8 cellular contexts compared by ENCODE assay signal in genomic region chr5:177312649-177313181, GRCh38. TPM values are rescaled to one million over a fixed set of nuclear protein-coding genes. Genes with fewer than 3 reads are reported as not detected.
DNase-seq lines count a peak whose midpoint lies in the region; ATAC-seq, FAIRE-seq and TF ChIP-seq lines count a peak whose summit lies in the region.

No MANE protein-coding gene starts in this region.

- ATAC-seq in left ventricle myocardium superior (no peak), GM21786 (IDR thresholded peaks at IDR 0.05; ENCODE audit: unreplicated experiment) (peak; percentile 27), upper lobe of left lung (ENCODE audit: low FRiP score in 2 of 2) (no peak)

- H3K27me3 ChIP-seq in cardiac muscle cell: no peaks in the 10 kb centered on the region
- H3K27me3 ChIP-seq in KMS-11 (ENCODE audit: insufficient read depth, low read depth): no peaks in the 10 kb centered on the region
- H3K27me3 ChIP-seq in keratinocyte (ENCODE audit: control insufficient read depth, extremely low read depth, insufficient read depth, low read length): no peaks in the 10 kb centered on the region
- H3K27me3 ChIP-seq in upper lobe of left lung: no peaks in the 10 kb centered on the region

- H3K4me3 ChIP-seq in cardiac muscle cell (peak overlapping the region; percentile 6), KMS-11 (IDR thresholded peaks at IDR 0.05; ENCODE audit: insufficient read depth, low read depth, low read length) (no peak overlapping the region), keratinocyte (ENCODE audit: control insufficient read depth in 2 of 3, extremely low read depth in 1 of 3, insufficient read depth in 2 of 3, low read depth in 1 of 3, low read length in 3 of 3) (peak overlapping the region in 2 of 3 experiments; percentile 14 to 54), upper lobe of left lung (peak overlapping the region in 3 of 4 donors; percentile 42 to 71 (median 66))

- intact Hi-C loops in left ventricle myocardium superior (cut with micrococcal nuclease): no loop called here

- FAIRE-seq in keratinocyte (lab: Jason Lieb, UNC): no peak

- H3K4me2 ChIP-seq in KMS-11: peak overlapping the region; percentile 92
- H3K4me2 ChIP-seq in keratinocyte (ENCODE audit: control insufficient read depth, extremely low read depth, insufficient read depth, low read depth, low read length): peak overlapping the region; percentile 91

- peak in 1 of 2 donors; percentile 20 for DNase-seq in cardiac muscle cell (ENCODE audit: low read depth in 1 of 2, low spot score in 1 of 2)
- DNase-seq in left ventricle myocardium superior: no peak
- DNase-seq in activated T-cell treated with anti-CD3 and anti-CD28 coated beads, Interleukin-2, amount 50 U/mL, for 48 hours: peak; percentile 72 to 79
- DNase-seq in keratinocyte (ENCODE audit: low read depth, low spot score): no peak
- DNase-seq in upper lobe of left lung: no peak
- DNase-seq in amniotic stem cell (lab: John Stamatoyannopoulos, UW): no peak

- H3K9ac ChIP-seq in KMS-11 (peak overlapping the region; percentile 93; the same call in 1 of the 2 replicates), keratinocyte (ENCODE audit: control insufficient read depth, extremely low read depth, insufficient read depth, low read length) (peak overlapping the region; percentile 80)

- TF ChIP-seq CTCF in cardiac muscle cell (IDR thresholded peaks at IDR 0.05; ENCODE audit: low read depth, low read length): no peak
- no peak for TF ChIP-seq CTCF in KMS-11 (conservative IDR thresholded peaks at IDR 0.05; ENCODE audit: low read depth, low read length)
- peak in 1 of 3 experiments; percentile 15 for TF ChIP-seq CTCF in keratinocyte (optimal IDR thresholded peaks at IDR 0.05 in 1 of 3, IDR thresholded peaks at IDR 0.05 in 1 of 3, conservative IDR thresholded peaks at IDR 0.05 in 1 of 3; ENCODE audit: extremely low read depth in 1 of 3, insufficient read depth in 2 of 3, low read length in 3 of 3)
- no peak for TF ChIP-seq CTCF in upper lobe of left lung (IDR thresholded peaks at IDR 0.05)

- no peaks in the 10 kb centered on the region for H4K20me1 ChIP-seq in KMS-11 (ENCODE audit: insufficient read depth)
- H4K20me1 ChIP-seq in keratinocyte (ENCODE audit: control insufficient read depth, extremely low read depth, insufficient read depth, low read length): no peaks in the 10 kb centered on the region

- TF ChIP-seq EP300 in upper lobe of left lung (IDR thresholded peaks at IDR 0.05): no peak

- 9 to 15% methylated on average over 13 to 19 of the region's 19 CpGs for WGBS in upper lobe of left lung, 2 donors

- no peaks in the 10 kb centered on the region for H3K36me3 ChIP-seq in cardiac muscle cell
- H3K36me3 ChIP-seq in KMS-11 (ENCODE audit: insufficient read depth): no peaks in the 10 kb centered on the region
- peaks cover 0 to 2% of the 10 kb centered on the region in 2 experiments for H3K36me3 ChIP-seq in keratinocyte (ENCODE audit: control insufficient read depth in 2 of 2, extremely low read depth in 1 of 2, insufficient read depth in 2 of 2, low read length in 2 of 2)
- peaks cover 0 to 13% (median 0%) of the 10 kb centered on the region in 4 donors for H3K36me3 ChIP-seq in upper lobe of left lung

- H2AFZ ChIP-seq in KMS-11 (ENCODE audit: low read depth): peak overlapping the region; percentile 23; the same call in 1 of the 2 replicates
- peak overlapping the region; percentile 42 for H2AFZ ChIP-seq in keratinocyte (ENCODE audit: control insufficient read depth, low read length)

- dilution Hi-C loops in keratinocyte (cut with MboI; ENCODE audit: extremely low pct_ligation_motif_present, low sequenced_read_pairs): no loop called here

- no peaks in the 10 kb centered on the region for H3K9me1 ChIP-seq in keratinocyte (ENCODE audit: control insufficient read depth, extremely low read depth, insufficient read depth, low read length)

- H3K4me1 ChIP-seq in cardiac muscle cell (ENCODE audit: low read depth): no peaks in the 10 kb centered on the region
- H3K4me1 ChIP-seq in KMS-11 (ENCODE audit: low read depth, poor library complexity, severe bottlenecking): peaks cover 13% of the 10 kb centered on the region
- H3K4me1 ChIP-seq in keratinocyte (ENCODE audit: control insufficient read depth, extremely low read depth, insufficient read depth, low read length): peaks cover 18% of the 10 kb centered on the region
- H3K4me1 ChIP-seq in upper lobe of left lung: peaks cover 27 to 40% (median 30%) of the 10 kb centered on the region in 4 donors

- no peaks in the 10 kb centered on the region for H3K9me3 ChIP-seq in cardiac muscle cell (ENCODE audit: low read depth)
- no peaks in the 10 kb centered on the region for H3K9me3 ChIP-seq in keratinocyte (ENCODE audit: control insufficient read depth, low read depth, low read length)
- no peaks in the 10 kb centered on the region for H3K9me3 ChIP-seq in upper lobe of left lung

- no peak for TF ChIP-seq POLR2A in upper lobe of left lung (IDR thresholded peaks at IDR 0.05)

- H3K79me2 ChIP-seq in KMS-11 (ENCODE audit: insufficient read depth, low read depth) (no peaks in the 10 kb centered on the region), keratinocyte (ENCODE audit: control insufficient read depth, insufficient read depth, low read length) (no peaks in the 10 kb centered on the region)

- H3K27ac ChIP-seq in cardiac muscle cell: no peak overlapping the region
- peak overlapping the region; percentile 92 for H3K27ac ChIP-seq in KMS-11
- H3K27ac ChIP-seq in keratinocyte (ENCODE audit: control insufficient read depth, insufficient read depth, low read length): peak overlapping the region; percentile 36
- no peak overlapping the region for H3K27ac ChIP-seq in upper lobe of left lung

RNA-seq across cellular contexts. Expression of gene MXD3, which starts 1.0 kb away (rescaled TPM):
- 15.2 and 112 TPM in 2 replicates for total RNA-seq in cardiac muscle cell
- 7.3 and 50.5 TPM in 2 replicates for polyA plus RNA-seq in cardiac muscle cell
- total RNA-seq in left ventricle myocardium superior: 1.7 TPM
- 0.69 to 1.2 TPM (median 0.97 TPM) in 3 replicates for polyA plus RNA-seq in keratinocyte
- 1.1 TPM for polyA plus RNA-seq in keratinocyte (2011; ENCODE audit: low read depth)
- polyA plus RNA-seq in keratinocyte (2011; cell fraction: cytosol; rRNA removed): 0.10 and 0.26 TPM in 2 replicates
- polyA plus RNA-seq in keratinocyte (2011; cell fraction: nucleus; rRNA removed): 2.9 and 6.7 TPM in 2 replicates
- 1.3 and 2.7 TPM in 2 replicates for polyA plus RNA-seq in keratinocyte (2012; ENCODE audit: low replicate concordance)
- 1.0 to 1.2 TPM (median 1.1 TPM) in 3 replicates for polyA minus RNA-seq in keratinocyte
- 2.1 TPM for polyA minus RNA-seq in keratinocyte (2011; cell fraction: cytosol; rRNA and poly(A)+ RNA removed)
- polyA minus RNA-seq in keratinocyte (2011; cell fraction: nucleus; rRNA and poly(A)+ RNA removed): 1.7 and 2.6 TPM in 2 replicates
- 10 to 100 TPM in 4 of 6 donors, 1 to 10 TPM in 2; 8.8 to 29.5 (median 13.6) TPM for total RNA-seq in upper lobe of left lung

RNA-seq across cellular contexts. Expression of gene PRELID1, which starts 9.1 kb away (rescaled TPM):
- total RNA-seq in cardiac muscle cell (86.0 and 156 TPM in 2 replicates), left ventricle myocardium superior (35.2 TPM), upper lobe of left lung (100 to 1,000 TPM in 2 of 6 donors, 10 to 100 TPM in 4; 45.1 to 132 (median 86.8) TPM)
- polyA plus RNA-seq in cardiac muscle cell (134 and 185 TPM in 2 replicates), keratinocyte (245 to 280 TPM (median 248 TPM) in 3 replicates)
- polyA plus RNA-seq in keratinocyte (2011; ENCODE audit: low read depth): 267 TPM
- 239 and 268 TPM in 2 replicates for polyA plus RNA-seq in keratinocyte (2011; cell fraction: cytosol; rRNA removed)
- polyA plus RNA-seq in keratinocyte (2011; cell fraction: nucleus; rRNA removed): 78.9 and 81.4 TPM in 2 replicates
- 133 and 194 TPM in 2 replicates for polyA plus RNA-seq in keratinocyte (2012; ENCODE audit: low replicate concordance)
- polyA minus RNA-seq in keratinocyte: 138 to 146 TPM (median 141 TPM) in 3 replicates
- 170 TPM for polyA minus RNA-seq in keratinocyte (2011; cell fraction: cytosol; rRNA and poly(A)+ RNA removed)
- 29.3 and 33.7 TPM in 2 replicates for polyA minus RNA-seq in keratinocyte (2011; cell fraction: nucleus; rRNA and poly(A)+ RNA removed)

RNA-seq across cellular contexts. Expression of gene RAB24, which starts 9.2 kb away (rescaled TPM):
- 69.2 and 94.7 TPM in 2 replicates for total RNA-seq in cardiac muscle cell
- polyA plus RNA-seq in cardiac muscle cell: 70.7 and 81.5 TPM in 2 replicates
- 21.6 TPM for total RNA-seq in left ventricle myocardium superior
- 20.0 to 40.1 TPM (median 22.4 TPM) in 3 replicates for polyA plus RNA-seq in keratinocyte
- 20.6 TPM for polyA plus RNA-seq in keratinocyte (2011; ENCODE audit: low read depth)
- 10.6 and 16.5 TPM in 2 replicates for polyA plus RNA-seq in keratinocyte (2011; cell fraction: cytosol; rRNA removed)
- 68.5 and 68.8 TPM in 2 replicates for polyA plus RNA-seq in keratinocyte (2011; cell fraction: nucleus; rRNA removed)
- 15.0 and 31.1 TPM in 2 replicates for polyA plus RNA-seq in keratinocyte (2012; ENCODE audit: low replicate concordance)
- polyA minus RNA-seq in keratinocyte: 2.8 to 7.8 TPM (median 5.0 TPM) in 3 replicates
- polyA minus RNA-seq in keratinocyte (2011; cell fraction: cytosol; rRNA and poly(A)+ RNA removed): 8.8 TPM
- polyA minus RNA-seq in keratinocyte (2011; cell fraction: nucleus; rRNA and poly(A)+ RNA removed): 8.5 and 11.3 TPM in 2 replicates
- total RNA-seq in upper lobe of left lung: 10 to 100 TPM; 26.8 to 92.2 (median 50.3) TPM

RNA-seq across cellular contexts. Expression of gene LMAN2, which starts 38.8 kb away (rescaled TPM):
- 163 and 198 TPM in 2 replicates for total RNA-seq in cardiac muscle cell
- 213 and 261 TPM in 2 replicates for polyA plus RNA-seq in cardiac muscle cell
- total RNA-seq in left ventricle myocardium superior: 61.2 TPM
- 105 to 147 TPM (median 146 TPM) in 3 replicates for polyA plus RNA-seq in keratinocyte
- 123 TPM for polyA plus RNA-seq in keratinocyte (2011; ENCODE audit: low read depth)
- 97.8 and 116 TPM in 2 replicates for polyA plus RNA-seq in keratinocyte (2011; cell fraction: cytosol; rRNA removed)
- 203 and 245 TPM in 2 replicates for polyA plus RNA-seq in keratinocyte (2011; cell fraction: nucleus; rRNA removed)
- polyA plus RNA-seq in keratinocyte (2012; ENCODE audit: low replicate concordance): 87.3 and 153 TPM in 2 replicates
- polyA minus RNA-seq in keratinocyte: 165 to 210 TPM (median 166 TPM) in 3 replicates
- 248 TPM for polyA minus RNA-seq in keratinocyte (2011; cell fraction: cytosol; rRNA and poly(A)+ RNA removed)
- polyA minus RNA-seq in keratinocyte (2011; cell fraction: nucleus; rRNA and poly(A)+ RNA removed): 118 and 135 TPM in 2 replicates
- 100 to 1,000 TPM; 134 to 263 (median 177) TPM for total RNA-seq in upper lobe of left lung

RNA-seq across cellular contexts. Expression of gene RGS14, which starts 45.0 kb away (rescaled TPM):
- total RNA-seq in cardiac muscle cell: 68.1 and 139 TPM in 2 replicates
- polyA plus RNA-seq in cardiac muscle cell: 33.6 and 76.5 TPM in 2 replicates
- 2.0 TPM for total RNA-seq in left ventricle myocardium superior
- 8.6 to 10.6 TPM (median 9.3 TPM) in 3 replicates for polyA plus RNA-seq in keratinocyte
- polyA plus RNA-seq in keratinocyte (2011; ENCODE audit: low read depth): 1.1 TPM
- 5.3 and 14.2 TPM in 2 replicates for polyA plus RNA-seq in keratinocyte (2011; cell fraction: cytosol; rRNA removed)
- 12.9 and 17.9 TPM in 2 replicates for polyA plus RNA-seq in keratinocyte (2011; cell fraction: nucleus; rRNA removed)
- polyA plus RNA-seq in keratinocyte (2012; ENCODE audit: low replicate concordance): 3.5 and 10.1 TPM in 2 replicates
- 3.4 to 13.1 TPM (median 5.4 TPM) in 3 replicates for polyA minus RNA-seq in keratinocyte
- 10.2 TPM for polyA minus RNA-seq in keratinocyte (2011; cell fraction: cytosol; rRNA and poly(A)+ RNA removed)
- 4.0 and 5.9 TPM in 2 replicates for polyA minus RNA-seq in keratinocyte (2011; cell fraction: nucleus; rRNA and poly(A)+ RNA removed)
- 10 to 100 TPM; 11.9 to 39.1 (median 26.6) TPM for total RNA-seq in upper lobe of left lung

Comparison
In these comparisons a context has a peak if more than half of its experiments do, and no peak if none do; other contexts are left out.
1. DNase-seq: peak in activated T-cell treated with anti-CD3 and anti-CD28 coated beads, Interleukin-2, amount 50 U/mL, for 48 hours (2 of 2); none in left ventricle myocardium superior (single experiment), keratinocyte (single experiment), upper lobe of left lung (0 of 2) and amniotic stem cell (single experiment).
2. H3K27ac ChIP-seq: peak in KMS-11 (single experiment) and keratinocyte (single experiment); none in cardiac muscle cell (single experiment) and upper lobe of left lung (0 of 4).